14 cellular contexts compared by ENCODE assay signal in genomic region chr20:32364554-32365208, GRCh38. TPM values are rescaled to one million over a fixed set of nuclear protein-coding genes. Genes with fewer than 3 reads are reported as not detected.
DNase-seq lines count a peak whose midpoint lies in the region; ATAC-seq and TF ChIP-seq lines count a peak whose summit lies in the region.
"Had no signal": no experiment of that assay in that cellular context is flagged by ENCODE, and none has a peak within 500 bp of the region (broad histone marks: within the 10 kb centered on the region; RNA-seq: fewer than 3 reads in every experiment).

No MANE protein-coding gene starts in this region.

- H4K91ac ChIP-seq in IMR-90 (ENCODE audit: insufficient read depth, low read depth, low read length) = no peak overlapping the region

- H2AFZ ChIP-seq in IMR-90 (replicated peaks; ENCODE audit: low read length, poor library complexity) = no peak overlapping the region

- TF ChIP-seq CTCF in IMR-90 (conservative IDR thresholded peaks at IDR 0.05; ENCODE audit: low read depth, low read length) (no peak), psoas muscle (IDR thresholded peaks at IDR 0.05) (no peak)

- no peak overlapping the region for H2BK5ac ChIP-seq in IMR-90 (ENCODE audit: low read depth, low read length, poor library complexity, severe bottlenecking)

- H3K9me1 ChIP-seq in IMR-90 (ENCODE audit: insufficient read depth, low read length) = peaks cover 36% of the 10 kb centered on the region

- intact Hi-C loops in IMR-90 (cut with micrococcal nuclease) = loop anchor here (5.0 kb wide), 1 partner anchor 33 kb away; no protein-coding TSS in a partner anchor
- intact Hi-C loops in psoas muscle (cut with DNase I) = no loop called here

- DNase-seq in activated T-cell treated with anti-CD3 and anti-CD28 coated beads, Interleukin-2, amount 50 U/mL, for 4 hours = no peak
- DNase-seq in activated T-cell treated with anti-CD3 and anti-CD28 coated beads for 4 hours = no peak
- DNase-seq in IMR-90 = no peak
- DNase-seq in psoas muscle = no peak
- no peak for DNase-seq in T-helper 2 cell treated with Interferon-gamma antibody and Interleukin-4, amounts not matched to agents 5 μg/mL and 100 μg/mL, for 36 hours (ENCODE audit: low spot score)
- no peak for DNase-seq in stimulated activated CD8-positive, alpha-beta memory T cell treated with anti-CD3 and anti-CD28 coated beads, Interleukin-4, amount 100 ng/mL, for 48 hours
- DNase-seq: colonic mucosa; DMS53; erythroblast; PC-3; stimulated activated CD4-positive, alpha-beta T cell treated with anti-CD3 and anti-CD28 coated beads, Interleukin-2, amount 100 ng/mL, for 48 hours had no signal

- TF ChIP-seq RAD21 in IMR-90 (IDR thresholded peaks at IDR 0.05; ENCODE audit: low read length) = no peak

- no peak overlapping the region for H3K4ac ChIP-seq in IMR-90 (ENCODE audit: low read depth, low read length)

- no peak for ATAC-seq in activated T-cell treated with anti-CD3 and anti-CD28 coated beads, Interleukin-2, amount 50 U/mL, for 4 hours
- ATAC-seq in IMR-90 (ENCODE audit: low read depth) (no peak), psoas muscle (peak in 1 of 4 donors; percentile 22), HG02571 (IDR thresholded peaks at IDR 0.05; ENCODE audit: unreplicated experiment) (no peak)
- no peak for ATAC-seq in activated T-helper 17 cell treated with anti-CD3 and anti-CD28 coated beads, Interleukin-2, amount 50 U/mL, for 72 hours (replicated peaks)
- ATAC-seq: PC-3, sciatic nerve had no signal

- H3K9me3 Mint-ChIP-seq in activated T-cell treated with anti-CD3 and anti-CD28 coated beads, Interleukin-2, amount 50 U/mL, for 4 hours = no peaks in the 10 kb centered on the region
- no peaks in the 10 kb centered on the region for H3K9me3 Mint-ChIP-seq in activated T-helper 17 cell treated with anti-CD3 and anti-CD28 coated beads, Interleukin-2, amount 50 U/mL, for 72 hours
- H3K9me3 Mint-ChIP-seq in T-helper 2 cell treated with Interferon-gamma antibody and Interleukin-4, amounts not matched to agents 5 μg/mL and 100 μg/mL, for 36 hours = no peaks in the 10 kb centered on the region

- H3K27me3 Mint-ChIP-seq in activated T-cell treated with anti-CD3 and anti-CD28 coated beads, Interleukin-2, amount 50 U/mL, for 4 hours (ENCODE audit: low read depth) = no peaks in the 10 kb centered on the region
- no peaks in the 10 kb centered on the region for H3K27me3 Mint-ChIP-seq in activated T-helper 17 cell treated with anti-CD3 and anti-CD28 coated beads, Interleukin-2, amount 50 U/mL, for 72 hours
- no peaks in the 10 kb centered on the region for H3K27me3 Mint-ChIP-seq in T-helper 2 cell treated with Interferon-gamma antibody and Interleukin-4, amounts not matched to agents 5 μg/mL and 100 μg/mL, for 36 hours (ENCODE audit: low read depth)

- H3K27ac Mint-ChIP-seq in activated T-helper 17 cell treated with anti-CD3 and anti-CD28 coated beads, Interleukin-2, amount 50 U/mL, for 72 hours = no peak overlapping the region
- H3K27ac Mint-ChIP-seq in T-helper 2 cell treated with Interferon-gamma antibody and Interleukin-4, amounts not matched to agents 5 μg/mL and 100 μg/mL, for 36 hours = no peak overlapping the region

- H3K9ac ChIP-seq in IMR-90 (ENCODE audit: low read depth, low read length) = no peak overlapping the region

- H3K27me3 ChIP-seq in IMR-90 (ENCODE audit: control insufficient read depth, insufficient read depth, low read length) = no peaks in the 10 kb centered on the region
- H3K27me3 ChIP-seq in psoas muscle (ENCODE audit: insufficient read depth in 3 of 3, low read length in 2 of 3) = no peaks in the 10 kb centered on the region
- H3K27me3 ChIP-seq: colonic mucosa had no signal

- peaks cover 10% of the 10 kb centered on the region for H3K4me1 ChIP-seq in IMR-90 (ENCODE audit: control insufficient read depth, insufficient read depth, low read length)
- H3K4me1 ChIP-seq in psoas muscle = peaks cover 80% of the 10 kb centered on the region

- no peaks in the 10 kb centered on the region for H3K9me3 ChIP-seq in IMR-90 (ENCODE audit: control insufficient read depth, insufficient read depth, low read length)
- no peaks in the 10 kb centered on the region for H3K9me3 ChIP-seq in psoas muscle
- H3K9me3 ChIP-seq: colonic mucosa had no signal

- WGBS in IMR-90 (ENCODE audit: extremely low coverage in 2 of 2, insufficient read length in 1 of 2), 2 experiments = 91% methylated on average over 4 of the region's 7 CpGs; no CpG with 5 or more reads in 1 of the 2 experiments
- WGBS in psoas muscle, 3 donors = 62 to 81% (median 66%) methylated on average over 7 of the region's 7 CpGs

- H3K36me3 ChIP-seq in IMR-90 (ENCODE audit: control insufficient read depth, insufficient read depth, low read length) (peaks cover 5% of the 10 kb centered on the region), psoas muscle (ENCODE audit: insufficient read depth in 1 of 2, low read depth in 1 of 2) (peaks cover 0 to 22% of the 10 kb centered on the region in 2 donors)
- H3K36me3 ChIP-seq: colonic mucosa had no signal

- no peak overlapping the region for H3K4me2 ChIP-seq in IMR-90 (ENCODE audit: low read depth, low read length)

- H3K4me3 Mint-ChIP-seq in activated T-cell treated with anti-CD3 and anti-CD28 coated beads, Interleukin-2, amount 50 U/mL, for 4 hours = peak overlapping the region; percentile 11
- H3K4me3 Mint-ChIP-seq in activated T-helper 17 cell treated with anti-CD3 and anti-CD28 coated beads, Interleukin-2, amount 50 U/mL, for 72 hours = peak overlapping the region; percentile 45
- H3K4me3 Mint-ChIP-seq in T-helper 2 cell treated with Interferon-gamma antibody and Interleukin-4, amounts not matched to agents 5 μg/mL and 100 μg/mL, for 36 hours = no peak overlapping the region

- H2BK15ac ChIP-seq in IMR-90 (ENCODE audit: low read depth, low read length) = no peak overlapping the region

- TF ChIP-seq POLR2A in IMR-90 (IDR thresholded peaks at IDR 0.05; ENCODE audit: low read depth, low read length) = no peak

- H2AK9ac ChIP-seq in IMR-90 (replicated peaks; ENCODE audit: low read depth, low read length, poor library complexity) = no peak overlapping the region

- H3K23ac ChIP-seq in IMR-90 (ENCODE audit: low read depth, low read length) = peak overlapping the region; percentile 24; the same call in 1 of the 2 replicates

- peaks cover 84% of the 10 kb centered on the region for H3K4me1 Mint-ChIP-seq in activated T-cell treated with anti-CD3 and anti-CD28 coated beads, Interleukin-2, amount 50 U/mL, for 4 hours (ENCODE audit: low read depth)
- H3K4me1 Mint-ChIP-seq in activated T-helper 17 cell treated with anti-CD3 and anti-CD28 coated beads, Interleukin-2, amount 50 U/mL, for 72 hours = peaks cover 54% of the 10 kb centered on the region
- H3K4me1 Mint-ChIP-seq in T-helper 2 cell treated with Interferon-gamma antibody and Interleukin-4, amounts not matched to agents 5 μg/mL and 100 μg/mL, for 36 hours (ENCODE audit: low read depth) = peaks cover 74% of the 10 kb centered on the region

- H3K79me1 ChIP-seq in IMR-90 (ENCODE audit: low read depth in 1 of 2, low read length in 2 of 2) = peaks cover 19 to 71% of the 10 kb centered on the region in 2 experiments

- POLR2A ChIA-PET in IMR-90 (lab: Charles Lee; ENCODE audit: unreplicated experiment) = interaction anchor here (0.6 kb wide), 1 partner anchor 73 kb away, joined by 3 read pairs; no protein-coding TSS in a partner anchor

- peaks cover 31% of the 10 kb centered on the region for H3K36me3 Mint-ChIP-seq in activated T-cell treated with anti-CD3 and anti-CD28 coated beads, Interleukin-2, amount 50 U/mL, for 4 hours (ENCODE audit: insufficient read depth)
- peaks cover 90% of the 10 kb centered on the region for H3K36me3 Mint-ChIP-seq in activated T-helper 17 cell treated with anti-CD3 and anti-CD28 coated beads, Interleukin-2, amount 50 U/mL, for 72 hours (ENCODE audit: low read depth)
- peaks cover 45% of the 10 kb centered on the region for H3K36me3 Mint-ChIP-seq in T-helper 2 cell treated with Interferon-gamma antibody and Interleukin-4, amounts not matched to agents 5 μg/mL and 100 μg/mL, for 36 hours (ENCODE audit: low read depth)

- no peak overlapping the region for H2AK5ac ChIP-seq in IMR-90 (ENCODE audit: low read depth, low read length)

- H4K20me1 ChIP-seq in IMR-90 (ENCODE audit: insufficient read depth, low read length) = peaks cover 94% of the 10 kb centered on the region

- H3K4me3 ChIP-seq in IMR-90 (ENCODE audit: insufficient read depth, low read depth, low read length) (no peak overlapping the region), psoas muscle (no peak overlapping the region)
- H3K4me3 ChIP-seq: colonic mucosa had no signal

- CTCF ChIA-PET in IMR-90 (lab: Yijun Ruan, JAX) = no interaction called here

- no peak overlapping the region for H4K5ac ChIP-seq in IMR-90 (ENCODE audit: low read depth, low read length)

- no peak overlapping the region for H3K14ac ChIP-seq in IMR-90 (replicated peaks; ENCODE audit: low read depth, low read length)

- H3K56ac ChIP-seq in IMR-90 (ENCODE audit: extremely low read depth, insufficient read depth, low read length) = no peak overlapping the region

- no peak overlapping the region for H3K27ac ChIP-seq in IMR-90 (ENCODE audit: insufficient read depth, low read length)
- peak overlapping the region; percentile 66 for H3K27ac ChIP-seq in psoas muscle
- H3K27ac ChIP-seq: colonic mucosa had no signal

- dilution Hi-C loops in IMR-90 (cut with HindIII; ENCODE audit: low sequenced_read_pairs, unreplicated experiment) = no loop called here

- no peak overlapping the region for H3K18ac ChIP-seq in IMR-90 (ENCODE audit: low read depth, low read length)

- no peak overlapping the region for H2BK20ac ChIP-seq in IMR-90 (ENCODE audit: low read depth, low read length)

- no peak overlapping the region for H4K8ac ChIP-seq in IMR-90 (ENCODE audit: low read depth in 2 of 2, low read length in 2 of 2)

- in situ Hi-C loops in IMR-90 (cut with MboI; ENCODE audit: low sequenced_read_pairs) = no loop called here

- BruUV-seq in IMR-90 (replicated peaks; lab: Mats Ljungman, UMichigan) = no TSS peak

- H2BK120ac ChIP-seq in IMR-90 (ENCODE audit: low read depth, low read length) = no peak overlapping the region

TF ChIP-seq in IMR-90, 13 proteins besides CTCF, POLR2A, EP300 and RAD21 (continues in another document):
- no peak for TF ChIP-seq NFE2L2 (IDR thresholded peaks at IDR 0.05; ENCODE audit: low read depth, low read length)

RNA-seq across cellular contexts. Expression of gene ASXL1, which starts 6.5 kb away (rescaled TPM):
- 100 to 1,000 TPM; 138 to 194 (median 149) TPM for total RNA-seq in activated T-cell treated with anti-CD3 and anti-CD28 coated beads, Interleukin-2, amount 50 U/mL, for 4 hours
- total RNA-seq in IMR-90 (2012; rRNA removed) (29.9 and 33.3 TPM in 2 replicates), psoas muscle (10 to 100 TPM; 22.4 to 52.0 (median 41.5) TPM)
- polyA plus RNA-seq in IMR-90 (2012; rRNA removed) (35.2 and 37.1 TPM in 2 replicates), psoas muscle (10 to 100 TPM; 18.5 to 23.2 (median 21.5) TPM)
- polyA plus RNA-seq in IMR-90 (2012; cell fraction: cytosol; rRNA removed) = 14.9 and 24.1 TPM in 2 replicates
- 156 and 211 TPM in 2 replicates for polyA plus RNA-seq in IMR-90 (2012; cell fraction: nucleus; rRNA removed; ENCODE audit: low replicate concordance)
- 100 to 1,000 TPM; 164 to 232 TPM for total RNA-seq in activated T-helper 17 cell treated with anti-CD3 and anti-CD28 coated beads, Interleukin-2, amount 50 U/mL, for 72 hours
